In the genomic region with DNA sequence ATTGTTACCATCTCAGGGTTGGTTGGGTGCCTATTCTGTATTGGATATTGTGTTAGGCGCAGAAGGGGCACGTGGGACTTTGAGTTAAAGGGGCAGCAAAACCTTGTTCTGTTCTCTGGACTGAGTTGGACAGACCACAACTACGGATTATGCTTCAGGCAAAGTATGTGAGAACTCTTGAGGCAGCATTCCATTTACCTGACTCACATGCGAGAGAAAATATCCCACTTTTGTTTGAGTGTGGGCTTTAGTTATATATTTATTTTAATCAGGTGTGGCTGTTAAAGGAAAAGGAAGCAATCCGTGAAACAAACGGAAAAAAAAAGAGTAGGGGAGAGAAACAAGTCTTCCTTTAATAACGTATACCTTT, we compare ENCODE assay signal across 10 cellular contexts. TPM values are rescaled to one million over a fixed set of nuclear protein-coding genes. Genes with fewer than 3 reads are reported as not detected.
A peak's percentile ranks its signal among the peaks of the same experiment; 100 is the strongest.
DNase-seq lines count a peak whose midpoint lies in the region; ATAC-seq, FAIRE-seq and TF ChIP-seq lines count a peak whose summit lies in the region.
"Had no signal": no experiment of that assay in that cellular context is flagged by ENCODE, and none has a peak within 500 bp of the region (broad histone marks: within the 10 kb centered on the region; RNA-seq: fewer than 3 reads in every experiment).

No MANE protein-coding gene starts in this region.

- 20 to 31% methylated on average over 4 to 7 of the region's 7 CpGs for WGBS in endodermal cell (ENCODE audit: insufficient coverage in 1 of 2, insufficient read length in 1 of 2), 2 experiments

- H3K9ac ChIP-seq in endodermal cell (ENCODE audit: extremely low read depth, low read length, poor library complexity, severe bottlenecking) = peak overlapping the region; percentile 50

- peaks cover 16% of the 10 kb centered on the region for H3K4me1 Mint-ChIP-seq in endodermal cell

- H3K4me3 ChIP-seq in endodermal cell (ENCODE audit: low read length) = peak overlapping the region; percentile 97

- DNase-seq in DMS53 (lab: John Stamatoyannopoulos, UW) (peak; percentile 70), DMS53 treated with DMSO at 0.1 percent for 48 hours (lab: John Stamatoyannopoulos, UW; ENCODE audit: unreplicated experiment) (no peak), RCC 7860 (ENCODE audit: low spot score) (peak; percentile 91), endodermal cell (no peak), myocyte (ENCODE audit: low read depth) (peak; percentile 51), SIG-M5 treated with dmso at 0.1 percent for 504 hours (lab: John Stamatoyannopoulos, UW; ENCODE audit: unreplicated experiment) (no peak), HT-29 (ENCODE audit: low spot score) (no peak)

- no peak overlapping the region for H3K27ac ChIP-seq in endodermal cell (ENCODE audit: low read depth, low read length)

- H3K4me3 Mint-ChIP-seq in endodermal cell = peak overlapping the region; percentile 74

- peaks cover 2% of the 10 kb centered on the region for H3K36me3 Mint-ChIP-seq in endodermal cell (ENCODE audit: low read depth)

- peak; percentile 88 for FAIRE-seq in RCC 7860 (lab: Jason Lieb, UNC)
- FAIRE-seq: A204.1, endometrium had no signal

- no peaks in the 10 kb centered on the region for H3K27me3 ChIP-seq in endodermal cell (ENCODE audit: control insufficient read depth, insufficient read depth, low read length, poor library complexity, severe bottlenecking)

- H3K9me3 Mint-ChIP-seq in endodermal cell = no peaks in the 10 kb centered on the region

- TF ChIP-seq CTCF in endodermal cell (conservative IDR thresholded peaks at IDR 0.05) = no peak

- H3K4me1 ChIP-seq in endodermal cell (ENCODE audit: control insufficient read depth, insufficient read depth, low read length) = no peaks in the 10 kb centered on the region

- ATAC-seq in GM18873 (IDR thresholded peaks at IDR 0.05; ENCODE audit: low FRiP score, unreplicated experiment) = no peak

- H3K27ac Mint-ChIP-seq in endodermal cell = no peak overlapping the region

- H3K27me3 Mint-ChIP-seq in endodermal cell (ENCODE audit: insufficient read depth) = peaks cover 9% of the 10 kb centered on the region

- H3K9me3 ChIP-seq in endodermal cell (ENCODE audit: control insufficient read depth, low read length) = no peaks in the 10 kb centered on the region

- H3K36me3 ChIP-seq in endodermal cell (ENCODE audit: control insufficient read depth, insufficient read depth, low read length) = no peaks in the 10 kb centered on the region

RNA-seq across cellular contexts. Expression of gene PLS1, which starts 0.6 kb away (rescaled TPM):
- 10 to 100 TPM; 11.3 to 26.4 TPM for total RNA-seq in endodermal cell
- polyA plus RNA-seq in endodermal cell (2013, experiment 1 of 2) = 11.1 TPM
- polyA plus RNA-seq in endodermal cell (2013, experiment 2 of 2) = 8.2 TPM
- total RNA-seq in myocyte = 0.53 and 1.1 TPM in 2 replicates
- polyA plus RNA-seq in myocyte (2012) = 0.32 TPM
- total RNA-seq in HT-29 (2014; rRNA removed; shearing (Covaris generic)) = 38.5 and 40.3 TPM in 2 replicates

RNA-seq across cellular contexts. Expression of gene ATR, which starts 17.0 kb away (rescaled TPM):
- 10 to 100 TPM; 18.4 to 32.9 TPM for total RNA-seq in endodermal cell
- 23.1 TPM for polyA plus RNA-seq in endodermal cell (2013, experiment 1 of 2)
- polyA plus RNA-seq in endodermal cell (2013, experiment 2 of 2) = 22.0 TPM
- 13.9 and 16.8 TPM in 2 replicates for total RNA-seq in myocyte
- 4.6 TPM for polyA plus RNA-seq in myocyte (2012)
- 12.9 and 15.4 TPM in 2 replicates for total RNA-seq in HT-29 (2014; rRNA removed; shearing (Covaris generic))

Comparison
In these comparisons a context has a peak if more than half of its experiments do, and no peak if none do; other contexts are left out.
1. DNase-seq: peak in DMS53 (single experiment), RCC 7860 (single experiment) and myocyte (single experiment); none in DMS53 treated with DMSO at 0.1 percent for 48 hours (single experiment), endodermal cell (single experiment), SIG-M5 treated with dmso at 0.1 percent for 504 hours (single experiment) and HT-29 (single experiment).